ENCODE assay signal across 8 cellular contexts in genomic region chr11:6927030-6927617, GRCh38. TPM values are rescaled to one million over a fixed set of nuclear protein-coding genes. Genes with fewer than 3 reads are reported as not detected.
DNase-seq lines count a peak whose midpoint lies in the region; ATAC-seq and TF ChIP-seq lines count a peak whose summit lies in the region.

No MANE protein-coding gene starts in this region.

- H3K9me2 ChIP-seq in hepatocyte (replicated peaks; ENCODE audit: insufficient read depth), result no peaks in the 10 kb centered on the region

- H3K27me3 ChIP-seq in hepatocyte (no peaks in the 10 kb centered on the region), Caco-2 (replicated peaks; ENCODE audit: control insufficient read depth, insufficient read depth, low read length) (no peaks in the 10 kb centered on the region)

- H3K4me1 ChIP-seq in hepatocyte (ENCODE audit: insufficient read depth) (peaks cover 9% of the 10 kb centered on the region), Caco-2 (no peaks in the 10 kb centered on the region)

- POLR2A ChIA-PET in Caco-2 (lab: Charles Lee), result interaction anchor here (0.6 kb wide), 1 partner anchor 23 kb away, joined by 4 read pairs; no protein-coding TSS in a partner anchor

- no TSS peak for BruUV-seq in Caco-2 (replicated peaks; lab: Mats Ljungman, UMichigan)

- no peak for DNase-seq in CD14-positive monocyte (ENCODE audit: low spot score)
- DNase-seq in hepatocyte (ENCODE audit: low spot score), result no peak
- no peak for DNase-seq in stimulated activated naive CD8-positive, alpha-beta T cell treated with anti-CD3 and anti-CD28 coated beads, Interleukin-15, amount 100 ng/mL, for 72 hours
- DNase-seq in SK-N-DZ (ENCODE audit: low spot score), result no peak
- DNase-seq in Caco-2, result no peak

- intact Hi-C loops in CD14-positive monocyte (cut with micrococcal nuclease), result no loop called here
- intact Hi-C loops in Caco-2 (cut with micrococcal nuclease; ENCODE audit: unreplicated experiment), result no loop called here

- no peak for TF ChIP-seq CTCF in CD14-positive monocyte (IDR thresholded peaks at IDR 0.05)
- no peak for TF ChIP-seq CTCF in hepatocyte (IDR thresholded peaks at IDR 0.05; ENCODE audit: poor library complexity)
- TF ChIP-seq CTCF in Caco-2 (IDR thresholded peaks at IDR 0.05; ENCODE audit: insufficient read depth in 1 of 2, low read depth in 1 of 2, low read length in 1 of 2, severe bottlenecking in 1 of 2, unreplicated experiment in 1 of 2), result no peak

- H3K36me3 Mint-ChIP-seq in CD14-positive monocyte (no peaks in the 10 kb centered on the region), Caco-2 (ENCODE audit: insufficient read depth, unreplicated experiment) (no peaks in the 10 kb centered on the region)

- H3K27ac Mint-ChIP-seq in CD14-positive monocyte (no peak overlapping the region), Caco-2 (ENCODE audit: unreplicated experiment) (no peak overlapping the region)
- H3K27ac Mint-ChIP-seq in stimulated activated naive CD8-positive, alpha-beta T cell treated with anti-CD3 and anti-CD28 coated beads, Interleukin-15, amount 100 ng/mL, for 72 hours, result peak overlapping the region in 1 of 2 donors; percentile 29

- no peaks in the 10 kb centered on the region for H3K79me2 ChIP-seq in hepatocyte

- ATAC-seq in GM19023 (IDR thresholded peaks at IDR 0.05; ENCODE audit: unreplicated experiment), result peak; percentile 60
- ATAC-seq in HG03103 (IDR thresholded peaks at IDR 0.05; ENCODE audit: low read depth, unreplicated experiment), result peak; percentile 72
- ATAC-seq in SK-N-SH treated with all-trans-retinoic acid at 6 μM for 48 hours, result peak; percentile 63; the same call in 2 of the 3 replicates
- ATAC-seq in stimulated activated naive CD8-positive, alpha-beta T cell treated with anti-CD3 and anti-CD28 coated beads, Interleukin-15, amount 100 ng/mL, for 72 hours, result no peak

- H3K36me3 ChIP-seq in hepatocyte (replicated peaks; ENCODE audit: insufficient read depth, low read depth) (no peaks in the 10 kb centered on the region), Caco-2 (ENCODE audit: control insufficient read depth, insufficient read depth, low read length) (no peaks in the 10 kb centered on the region)

- peak overlapping the region; percentile 82 for H3K4me3 ChIP-seq in hepatocyte
- H3K4me3 ChIP-seq in Caco-2 (ENCODE audit: low read depth, low read length), result no peak overlapping the region

- H3K4me2 ChIP-seq in hepatocyte, result peak overlapping the region; percentile 92

- H3K4me3 Mint-ChIP-seq in CD14-positive monocyte (peak overlapping the region; percentile 86 to 96), Caco-2 (ENCODE audit: unreplicated experiment) (no peak overlapping the region)
- H3K4me3 Mint-ChIP-seq in stimulated activated naive CD8-positive, alpha-beta T cell treated with anti-CD3 and anti-CD28 coated beads, Interleukin-15, amount 100 ng/mL, for 72 hours, result peak overlapping the region; percentile 93 to 94

- peaks cover 0 to 8% (median 0%) of the 10 kb centered on the region in 7 donors for H3K9me3 Mint-ChIP-seq in CD14-positive monocyte
- H3K9me3 Mint-ChIP-seq in stimulated activated naive CD8-positive, alpha-beta T cell treated with anti-CD3 and anti-CD28 coated beads, Interleukin-15, amount 100 ng/mL, for 72 hours, result no peaks in the 10 kb centered on the region
- H3K9me3 Mint-ChIP-seq in Caco-2 (ENCODE audit: unreplicated experiment), result no peaks in the 10 kb centered on the region

- no peaks in the 10 kb centered on the region for H4K20me1 ChIP-seq in hepatocyte (ENCODE audit: insufficient read depth, poor library complexity, severe bottlenecking)

- CTCF ChIA-PET in Caco-2 (lab: Charles Lee), result no interaction called here

- peaks cover 14 to 28% (median 19%) of the 10 kb centered on the region in 3 donors for H3K27me3 Mint-ChIP-seq in CD14-positive monocyte (ENCODE audit: low read depth in 3 of 3)
- peaks cover 72% of the 10 kb centered on the region for H3K27me3 Mint-ChIP-seq in stimulated activated naive CD8-positive, alpha-beta T cell treated with anti-CD3 and anti-CD28 coated beads, Interleukin-15, amount 100 ng/mL, for 72 hours
- H3K27me3 Mint-ChIP-seq in Caco-2 (ENCODE audit: insufficient read depth, unreplicated experiment), result no peaks in the 10 kb centered on the region

- 8% methylated on average over 10 of the region's 11 CpGs for WGBS in hepatocyte (ENCODE audit: low lambda C conversion rate, missing lambda C conversion rate)

- H3K9me3 ChIP-seq in hepatocyte (ENCODE audit: low read depth), result no peaks in the 10 kb centered on the region
- H3K9me3 ChIP-seq in Caco-2, result no peaks in the 10 kb centered on the region

- peak overlapping the region; percentile 90 for H2AFZ ChIP-seq in hepatocyte

- peak overlapping the region; percentile 78 for H3K27ac ChIP-seq in hepatocyte

- H3K4me1 Mint-ChIP-seq in CD14-positive monocyte (peaks cover 22% of the 10 kb centered on the region), Caco-2 (ENCODE audit: low read depth, unreplicated experiment) (no peaks in the 10 kb centered on the region)
- peaks cover 24% of the 10 kb centered on the region for H3K4me1 Mint-ChIP-seq in stimulated activated naive CD8-positive, alpha-beta T cell treated with anti-CD3 and anti-CD28 coated beads, Interleukin-15, amount 100 ng/mL, for 72 hours

TF ChIP-seq in SK-N-SH treated with all-trans-retinoic acid at 6 μM for 48 hours, 23 proteins besides CTCF, POLR2A, EP300 and RAD21 (continues in another document):
- TF ChIP-seq BACH2 (CRISPR knock-in tag; IDR thresholded peaks at IDR 0.05; ENCODE audit: borderline replicate concordance) (no peak), POU6F1 (CRISPR knock-in tag; IDR thresholded peaks at IDR 0.05; ENCODE audit: borderline replicate concordance, low read depth) (no peak), CSDC2 (CRISPR knock-in tag; IDR thresholded peaks at IDR 0.05) (no peak), TCF4 (CRISPR knock-in tag; IDR thresholded peaks at IDR 0.05; ENCODE audit: borderline replicate concordance) (no peak), PATZ1 (CRISPR knock-in tag; IDR thresholded peaks at IDR 0.05; ENCODE audit: borderline replicate concordance) (no peak), SNAI2 (CRISPR knock-in tag; IDR thresholded peaks at IDR 0.05) (no peak), ARNTL (CRISPR knock-in tag; IDR thresholded peaks at IDR 0.05; ENCODE audit: borderline replicate concordance, low read depth) (no peak), TOX (CRISPR knock-in tag; IDR thresholded peaks at IDR 0.05; ENCODE audit: borderline replicate concordance) (no peak)

RNA-seq across cellular contexts. Expression of gene ZNF215, which starts 0.9 kb away (rescaled TPM):
- not detected for polyA plus RNA-seq in CD14-positive monocyte
- 3.3 and 3.6 TPM in 2 replicates for total RNA-seq in hepatocyte
- polyA plus RNA-seq in hepatocyte, result 1.2 and 2.0 TPM in 2 replicates
- polyA plus RNA-seq in SK-N-DZ (2014; cell fraction: cytosol; rRNA removed), result 4.3 and 4.6 TPM in 2 replicates
- polyA plus RNA-seq in SK-N-DZ (2014; cell fraction: nucleus; rRNA removed), result 5.7 and 6.7 TPM in 2 replicates
- total RNA-seq in Caco-2 (2022), result not detected in 2 replicates

RNA-seq across cellular contexts. Expression of gene OR2D3, which starts 6.3 kb away (rescaled TPM):
- polyA plus RNA-seq in CD14-positive monocyte (not detected), hepatocyte (0.15 TPM in 1 of 2 replicates, not detected in the other)
- total RNA-seq in hepatocyte (not detected in 2 replicates), Caco-2 (2022) (not detected in 2 replicates)
- polyA plus RNA-seq in SK-N-DZ (2014; cell fraction: cytosol; rRNA removed), result not detected in 2 replicates
- polyA plus RNA-seq in SK-N-DZ (2014; cell fraction: nucleus; rRNA removed), result not detected in 2 replicates

RNA-seq across cellular contexts. Expression of gene OR2D2, which starts 34.8 kb away (rescaled TPM):
- not detected for polyA plus RNA-seq in CD14-positive monocyte
- total RNA-seq in hepatocyte, result 0.24 and 0.30 TPM in 2 replicates
- not detected in 2 replicates for polyA plus RNA-seq in hepatocyte
- not detected in 2 replicates for polyA plus RNA-seq in SK-N-DZ (2014; cell fraction: cytosol; rRNA removed)
- not detected in 2 replicates for polyA plus RNA-seq in SK-N-DZ (2014; cell fraction: nucleus; rRNA removed)
- total RNA-seq in Caco-2 (2022), result not detected in 2 replicates

RNA-seq across cellular contexts. Expression of gene OR10A4, which starts 50.7 kb away (rescaled TPM):
- polyA plus RNA-seq in CD14-positive monocyte (not detected), hepatocyte (not detected in 2 replicates)
- total RNA-seq in hepatocyte (not detected in 2 replicates), Caco-2 (2022) (not detected in 2 replicates)
- not detected in 2 replicates for polyA plus RNA-seq in SK-N-DZ (2014; cell fraction: cytosol; rRNA removed)
- not detected in 2 replicates for polyA plus RNA-seq in SK-N-DZ (2014; cell fraction: nucleus; rRNA removed)
